Comparison of ENCODE assay signal across 29 cellular contexts in the genomic region with DNA sequence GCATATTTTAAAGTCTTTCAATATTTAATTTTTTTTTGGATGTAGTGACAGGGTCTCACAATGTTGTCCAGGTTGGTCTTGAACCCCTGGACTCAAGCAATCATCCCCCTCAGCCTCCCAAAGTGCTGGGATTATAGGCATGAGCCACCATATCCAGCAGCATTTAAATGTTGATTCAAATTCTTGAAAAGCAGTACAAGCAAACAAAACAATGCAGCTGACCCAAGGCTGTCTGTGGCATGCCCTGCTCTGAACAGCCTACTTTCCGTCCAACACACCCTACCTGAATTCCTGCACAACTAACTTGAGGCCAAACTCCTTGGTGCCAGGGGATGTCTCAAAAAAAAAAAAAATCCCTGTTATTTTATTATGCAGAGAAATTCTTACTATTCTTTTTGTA.
"Had no signal": no experiment of that assay in that cellular context is flagged by ENCODE, and none has a peak within 500 bp of the region (broad histone marks: within the 10 kb centered on the region; RNA-seq: fewer than 3 reads in every experiment).

No MANE protein-coding gene starts in this region.

- H3K4me1 Mint-ChIP-seq: stimulated activated effector memory CD8-positive, alpha-beta T cell treated with anti-CD3 and anti-CD28 coated beads, Interleukin-12 subunit alpha, Interleukin-12 subunit beta, amount 100 ng/mL, for 72 hours; stimulated activated memory B cell treated with anti-CD40 and anti-IgM and Interleukin-4, amounts not matched to agents 10 μg/mL and 1 μg/mL and 100 μg/mL, for 72 hours; stimulated activated naive B cell treated with anti-CD40 and anti-IgM and Interleukin-4, amounts not matched to agents 10 μg/mL and 1 μg/mL and 100 μg/mL, for 72 hours; stimulated activated naive CD8-positive, alpha-beta T cell treated with anti-CD3 and anti-CD28 coated beads, Interleukin-15, amount 100 ng/mL, for 72 hours had no signal

- H3K4me3 Mint-ChIP-seq: stimulated activated effector memory CD8-positive, alpha-beta T cell treated with anti-CD3 and anti-CD28 coated beads, Interleukin-12 subunit alpha, Interleukin-12 subunit beta, amount 100 ng/mL, for 72 hours; stimulated activated memory B cell treated with anti-CD40 and anti-IgM and Interleukin-4, amounts not matched to agents 10 μg/mL and 1 μg/mL and 100 μg/mL, for 72 hours; stimulated activated naive B cell treated with anti-CD40 and anti-IgM and Interleukin-4, amounts not matched to agents 10 μg/mL and 1 μg/mL and 100 μg/mL, for 72 hours; stimulated activated naive CD8-positive, alpha-beta T cell treated with anti-CD3 and anti-CD28 coated beads, Interleukin-15, amount 100 ng/mL, for 72 hours; stimulated activated naive CD8-positive, alpha-beta T cell treated with anti-CD3 and anti-CD28 coated beads, Interleukin-15, Interleukin-2, amounts not matched to agents 100 ng/mL and 50 ng/mL, for 24 hours; type B pancreatic cell had no signal

- H3K27me3 Mint-ChIP-seq: stimulated activated memory B cell treated with anti-CD40 and anti-IgM and Interleukin-4, amounts not matched to agents 10 μg/mL and 1 μg/mL and 100 μg/mL, for 72 hours; stimulated activated naive CD8-positive, alpha-beta T cell treated with anti-CD3 and anti-CD28 coated beads, Interleukin-15, Interleukin-2, amounts not matched to agents 100 ng/mL and 50 ng/mL, for 24 hours; type B pancreatic cell had no signal

- H3K9me3 ChIP-seq: stomach, suprapubic skin, testis, thoracic aorta, thyroid gland, tibial artery, tibial nerve, transverse colon, upper lobe of left lung, upper lobe of right lung, uterus, vagina had no signal

- H3K9me3 Mint-ChIP-seq: stimulated activated effector memory CD8-positive, alpha-beta T cell treated with anti-CD3 and anti-CD28 coated beads, Interleukin-12 subunit alpha, Interleukin-12 subunit beta, amount 100 ng/mL, for 72 hours; stimulated activated memory B cell treated with anti-CD40 and anti-IgM and Interleukin-4, amounts not matched to agents 10 μg/mL and 1 μg/mL and 100 μg/mL, for 72 hours; stimulated activated naive CD8-positive, alpha-beta T cell treated with anti-CD3 and anti-CD28 coated beads, Interleukin-15, amount 100 ng/mL, for 72 hours; stimulated activated naive CD8-positive, alpha-beta T cell treated with anti-CD3 and anti-CD28 coated beads, Interleukin-15, Interleukin-2, amounts not matched to agents 100 ng/mL and 50 ng/mL, for 24 hours; type B pancreatic cell had no signal

- H3K27me3 ChIP-seq: stomach, suprapubic skin, testis, thyroid gland, tibial artery, tibial nerve, transverse colon, upper lobe of left lung, upper lobe of right lung, uterus, vagina had no signal

- H3K4me3 ChIP-seq: stomach, suprapubic skin, testis, thoracic aorta, thyroid gland, tibial artery, tibial nerve, transverse colon, upper lobe of left lung, upper lobe of right lung, uterus, vagina had no signal

- H3K27ac Mint-ChIP-seq: stimulated activated effector memory CD8-positive, alpha-beta T cell treated with anti-CD3 and anti-CD28 coated beads, Interleukin-12 subunit alpha, Interleukin-12 subunit beta, amount 100 ng/mL, for 72 hours; stimulated activated memory B cell treated with anti-CD40 and anti-IgM and Interleukin-4, amounts not matched to agents 10 μg/mL and 1 μg/mL and 100 μg/mL, for 72 hours; stimulated activated naive B cell treated with anti-CD40 and anti-IgM and Interleukin-4, amounts not matched to agents 10 μg/mL and 1 μg/mL and 100 μg/mL, for 72 hours; stimulated activated naive CD8-positive, alpha-beta T cell treated with anti-CD3 and anti-CD28 coated beads, Interleukin-15, Interleukin-2, amounts not matched to agents 100 ng/mL and 50 ng/mL, for 24 hours; type B pancreatic cell had no signal

- DNase-seq: stimulated activated CD4-positive, alpha-beta T cell treated with anti-CD3 and anti-CD28 coated beads, Interleukin-2, amount 100 ng/mL, for 48 hours; stimulated activated CD4-positive, alpha-beta T cell treated with anti-CD3 and anti-CD28 coated beads, Interleukin-4, amount 100 ng/mL, for 1 hour; stimulated activated CD4-positive, alpha-beta T cell treated with anti-CD3 and anti-CD28 coated beads, Interleukin-4, amount 100 ng/mL, for 24 hours; stimulated activated CD4-positive, alpha-beta T cell treated with anti-CD3 and anti-CD28 coated beads, Interleukin-4, amount 100 ng/mL, for 4 hours; stimulated activated CD8-positive, alpha-beta memory T cell treated with anti-CD3 and anti-CD28 coated beads, Interleukin-4, amount 100 ng/mL, for 48 hours; stimulated activated naive B cell treated with anti-CD40 and anti-IgM and Interleukin-4, amounts not matched to agents 10 μg/mL and 1 μg/mL and 100 μg/mL, for 72 hours; stimulated activated naive CD4-positive, alpha-beta T cell; stimulated activated naive CD4-positive, alpha-beta T cell treated with Interleukin-2 at 50 U/mL for 16 hours; stimulated activated naive CD8-positive, alpha-beta T cell treated with anti-CD3 and anti-CD28 coated beads, Interleukin-15, amount 100 ng/mL, for 72 hours; stimulated activated naive CD8-positive, alpha-beta T cell treated with anti-CD3 and anti-CD28 coated beads, Interleukin-15, Interleukin-2, amounts not matched to agents 100 U/mL and 50 U/mL, for 24 hours; stomach; substantia nigra; testis; thyroid gland; tibial artery; transverse colon; trophoblast cell; upper lobe of left lung; upper lobe of right lung; uterus had no signal

- H3K36me3 ChIP-seq: stomach, suprapubic skin, thoracic aorta, thyroid gland, tibial artery, tibial nerve, transverse colon, upper lobe of left lung, upper lobe of right lung, uterus, vagina had no signal

- FAIRE-seq: urothelium cell line had no signal

- ATAC-seq: stimulated activated effector memory CD8-positive, alpha-beta T cell treated with anti-CD3 and anti-CD28 coated beads, Interleukin-12 subunit alpha, Interleukin-12 subunit beta, amount 100 ng/mL, for 72 hours; stimulated activated memory B cell treated with anti-CD40 and anti-IgM and Interleukin-4, amounts not matched to agents 10 μg/mL and 1 μg/mL and 100 μg/mL, for 72 hours; stimulated activated naive B cell treated with anti-CD40 and anti-IgM and Interleukin-4, amounts not matched to agents 10 μg/mL and 1 μg/mL and 100 μg/mL, for 72 hours; stimulated activated naive CD8-positive, alpha-beta T cell treated with anti-CD3 and anti-CD28 coated beads, Interleukin-15, amount 100 ng/mL, for 72 hours; stimulated activated naive CD8-positive, alpha-beta T cell treated with anti-CD3 and anti-CD28 coated beads, Interleukin-15, Interleukin-2, amounts not matched to agents 100 U/mL and 50 U/mL, for 24 hours; upper lobe of right lung had no signal

- H3K36me3 Mint-ChIP-seq: stimulated activated effector memory CD8-positive, alpha-beta T cell treated with anti-CD3 and anti-CD28 coated beads, Interleukin-12 subunit alpha, Interleukin-12 subunit beta, amount 100 ng/mL, for 72 hours; stimulated activated memory B cell treated with anti-CD40 and anti-IgM and Interleukin-4, amounts not matched to agents 10 μg/mL and 1 μg/mL and 100 μg/mL, for 72 hours; stimulated activated naive B cell treated with anti-CD40 and anti-IgM and Interleukin-4, amounts not matched to agents 10 μg/mL and 1 μg/mL and 100 μg/mL, for 72 hours; type B pancreatic cell had no signal

- H3K4me1 ChIP-seq: stomach, suprapubic skin, testis, thyroid gland, tibial artery, tibial nerve, transverse colon, upper lobe of left lung, upper lobe of right lung, uterus, vagina had no signal

- H3K27ac ChIP-seq: stomach, suprapubic skin, testis, thoracic aorta, thyroid gland, tibial artery, tibial nerve, transverse colon, upper lobe of left lung, upper lobe of right lung, uterus, vagina had no signal
